ENCODE assay signal across 31 cellular contexts in genomic region chr7:48289661-48290060, GRCh38.
"Had no signal": no experiment of that assay in that cellular context is flagged by ENCODE, and none has a peak within 500 bp of the region (broad histone marks: within the 10 kb centered on the region; RNA-seq: fewer than 3 reads in every experiment).

No MANE protein-coding gene starts in this region.

- H3K9me3 ChIP-seq: body of pancreas, colonic mucosa had no signal

- ATAC-seq: activated CD4-positive, alpha-beta T cell treated with anti-CD3 and anti-CD28 coated beads for 36 hours; activated CD8-positive, alpha-beta T cell treated with anti-CD3 and anti-CD28 coated beads for 36 hours; activated T-cell treated with anti-CD3 and anti-CD28 coated beads, Interleukin-2, amount 50 U/mL, for 4 hours; activated T-helper 17 cell treated with anti-CD3 and anti-CD28 coated beads, Interleukin-2, amount 50 U/mL, for 72 hours; body of pancreas; esophagus mucosa; T-helper 17 cell had no signal

- H3K4me1 ChIP-seq: body of pancreas, colonic mucosa had no signal

- H3K27ac Mint-ChIP-seq: activated CD4-positive, alpha-beta T cell treated with anti-CD3 and anti-CD28 coated beads for 36 hours; activated CD4-positive, alpha-beta T cell treated with anti-CD3 and anti-CD28 coated beads, Interleukin-2, amount 10 ng/mL, durations not matched to agents 7 days and 5 days; activated CD8-positive, alpha-beta T cell treated with anti-CD3 and anti-CD28 coated beads for 36 hours; activated naive CD8-positive, alpha-beta T cell; activated T-helper 17 cell treated with anti-CD3 and anti-CD28 coated beads, Interleukin-2, amount 50 U/mL, for 72 hours; T-helper 17 cell; T-helper 2 cell treated with Interferon-gamma antibody and Interleukin-4, amounts not matched to agents 5 μg/mL and 100 μg/mL, for 36 hours had no signal

- H3K36me3 Mint-ChIP-seq: activated naive CD8-positive, alpha-beta T cell had no signal

- H3K9me3 Mint-ChIP-seq: activated CD4-positive, alpha-beta T cell treated with anti-CD3 and anti-CD28 coated beads, Interleukin-2, amount 10 ng/mL, durations not matched to agents 7 days and 5 days; activated CD8-positive, alpha-beta T cell treated with anti-CD3 and anti-CD28 coated beads for 36 hours; activated T-cell treated with anti-CD3 and anti-CD28 coated beads, Interleukin-2, amount 50 U/mL, for 4 hours; activated T-helper 17 cell treated with anti-CD3 and anti-CD28 coated beads, Interleukin-2, amount 50 U/mL, for 72 hours; T-helper 2 cell treated with Interferon-gamma antibody and Interleukin-4, amounts not matched to agents 5 μg/mL and 100 μg/mL, for 36 hours had no signal

- H3K27me3 ChIP-seq: body of pancreas, colonic mucosa, hepatocyte had no signal

- DNase-seq: activated CD4-positive, alpha-beta T cell treated with anti-CD3 and anti-CD28 coated beads for 36 hours; activated CD4-positive, alpha-beta T cell treated with anti-CD3 and anti-CD28 coated beads, Interleukin-2, amount 10 ng/mL, durations not matched to agents 7 days and 5 days; activated CD4-positive, alpha-beta T cell treated with anti-CD3 and anti-CD28 coated beads, Interleukin-2, amount 50 U/mL, for 4 hours; activated CD4-positive, CD25-positive, alpha-beta regulatory T cell; activated CD4-positive, CD25-positive, alpha-beta regulatory T cell treated with anti-CD3 and anti-CD28 coated beads, Interleukin-2, amount 50 U/mL, for 72 hours; activated CD8-positive, alpha-beta memory T cell treated with anti-CD3 and anti-CD28 coated beads for 24 hours; activated CD8-positive, alpha-beta T cell treated with anti-CD3 and anti-CD28 coated beads for 36 hours; activated effector memory CD4-positive, alpha-beta T cell treated with Interleukin-2 at 50 U/mL for 16 hours; activated gamma-delta T cell treated with Interleukin-2 at 50 U/mL for 16 hours; activated naive CD4-positive, alpha-beta T cell treated with anti-CD3 and anti-CD28 coated beads, Interleukin-2, amount 50 U/mL, for 16 hours; activated naive CD4-positive, alpha-beta T cell treated with Interleukin-2 at 50 U/mL for 16 hours; activated T-cell treated with anti-CD3 and anti-CD28 coated beads, Interleukin-2, amount 50 U/mL, for 4 hours; amniotic stem cell; anterior cingulate cortex; body of pancreas; central memory CD4-positive, alpha-beta T cell; cerebellar nuclear complex; colonic mucosa; effector CD8-positive, alpha-beta T cell; foreskin fibroblast; head of caudate nucleus; T-helper 1 cell; T-helper 17 cell; T1000 had no signal

- H3K36me3 ChIP-seq: colonic mucosa had no signal

- H3K4me3 Mint-ChIP-seq: activated CD4-positive, alpha-beta T cell treated with anti-CD3 and anti-CD28 coated beads for 36 hours; activated CD4-positive, alpha-beta T cell treated with anti-CD3 and anti-CD28 coated beads, Interleukin-2, amount 10 ng/mL, durations not matched to agents 7 days and 5 days; activated CD8-positive, alpha-beta T cell treated with anti-CD3 and anti-CD28 coated beads for 36 hours; activated naive CD8-positive, alpha-beta T cell; activated T-cell treated with anti-CD3 and anti-CD28 coated beads, Interleukin-2, amount 50 U/mL, for 4 hours; activated T-helper 17 cell treated with anti-CD3 and anti-CD28 coated beads, Interleukin-2, amount 50 U/mL, for 72 hours; T-helper 17 cell; T-helper 2 cell treated with Interferon-gamma antibody and Interleukin-4, amounts not matched to agents 5 μg/mL and 100 μg/mL, for 36 hours had no signal

- H3K79me2 ChIP-seq: hepatocyte had no signal

- H3K27ac ChIP-seq: body of pancreas, colonic mucosa, hepatocyte had no signal

- H3K27me3 Mint-ChIP-seq: activated naive CD8-positive, alpha-beta T cell had no signal

- H3K4me1 Mint-ChIP-seq: activated CD4-positive, alpha-beta T cell treated with anti-CD3 and anti-CD28 coated beads, Interleukin-2, amount 10 ng/mL, durations not matched to agents 7 days and 5 days; activated T-helper 17 cell treated with anti-CD3 and anti-CD28 coated beads, Interleukin-2, amount 50 U/mL, for 72 hours; T-helper 17 cell had no signal

- H2AFZ ChIP-seq: hepatocyte had no signal

- H3K4me3 ChIP-seq: body of pancreas, colonic mucosa, hepatocyte had no signal

- FAIRE-seq: endometrium, frontal cortex had no signal

- H3K4me2 ChIP-seq: hepatocyte had no signal
